ENCODE assay signal across 15 cellular contexts in the genomic region with DNA sequence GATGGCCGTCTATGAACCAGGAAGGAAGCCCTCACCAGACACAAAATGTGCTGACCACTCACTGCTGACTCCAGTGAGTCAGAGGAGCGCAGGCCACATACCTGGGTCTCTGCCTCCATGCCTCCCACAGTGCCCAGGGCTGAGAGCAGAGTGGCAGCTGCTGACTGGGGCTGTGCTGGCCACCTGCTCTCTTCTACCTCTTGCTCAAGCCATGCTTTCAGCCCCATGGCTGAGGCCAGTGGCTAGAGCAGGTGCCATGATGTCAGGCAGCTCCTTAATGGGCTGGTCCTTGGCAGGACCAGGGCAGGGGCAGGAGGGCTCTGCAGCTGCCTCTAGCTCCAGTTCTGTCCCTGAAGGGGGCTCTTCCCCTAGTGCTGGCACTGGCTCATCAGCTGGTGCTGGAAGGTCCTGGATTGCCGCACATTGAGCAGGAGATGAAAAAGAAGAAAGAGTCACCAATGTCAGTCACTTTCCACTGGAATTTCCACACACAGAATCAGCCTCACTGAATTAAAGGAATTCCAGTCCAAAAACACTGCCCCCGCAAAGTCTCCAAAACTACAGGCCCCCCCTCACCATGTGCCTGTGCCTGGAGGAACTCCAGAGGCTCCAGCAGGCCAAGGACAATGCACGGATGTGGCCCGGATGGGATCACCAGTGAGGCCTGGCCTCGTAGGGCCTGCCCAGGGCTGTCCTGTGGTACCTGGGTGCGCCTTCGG.
"Had no signal": no experiment of that assay in that cellular context is flagged by ENCODE, and none has a peak within 500 bp of the region (broad histone marks: within the 10 kb centered on the region; RNA-seq: fewer than 3 reads in every experiment).

No MANE protein-coding gene starts in this region.

- H3K36me3 ChIP-seq: ascending aorta, right lobe of liver, thoracic aorta, upper lobe of left lung had no signal

- DNase-seq: activated CD4-positive, alpha-beta T cell treated with anti-CD3 and anti-CD28 coated beads, Interleukin-2, amount 50 U/mL, for 1 hour; activated CD4-positive, CD25-positive, alpha-beta regulatory T cell treated with anti-CD3 and anti-CD28 coated beads, Interleukin-2, amount 50 U/mL, for 72 hours; activated gamma-delta T cell; activated T-cell treated with anti-CD3 and anti-CD28 coated beads, Interleukin-2, amount 50 U/mL, for 72 hours; cortex of kidney; effector CD8-positive, alpha-beta T cell; left cardiac atrium; mesendoderm; right lobe of liver; stimulated activated CD4-positive, alpha-beta T cell treated with anti-CD3 and anti-CD28 coated beads, Interleukin-4, amount 100 ng/mL, for 24 hours; upper lobe of left lung had no signal

- H3K4me1 ChIP-seq: ascending aorta, right lobe of liver, upper lobe of left lung had no signal

- ATAC-seq: activated T-cell treated with anti-CD3 and anti-CD28 coated beads, Interleukin-2, amount 50 U/mL, for 72 hours; left cardiac atrium; stimulated activated memory B cell treated with anti-CD40 and anti-IgM and Interleukin-4, amounts not matched to agents 10 μg/mL and 1 μg/mL and 100 μg/mL, for 72 hours had no signal

- FAIRE-seq: endothelial cell of umbilical vein had no signal

- H3K27me3 ChIP-seq: ascending aorta, right lobe of liver, upper lobe of left lung had no signal

- H3K27ac ChIP-seq: ascending aorta, right lobe of liver, thoracic aorta, upper lobe of left lung had no signal

- H3K9me3 ChIP-seq: ascending aorta, right lobe of liver, thoracic aorta, upper lobe of left lung had no signal

- H3K4me3 ChIP-seq: ascending aorta, right lobe of liver, thoracic aorta, upper lobe of left lung had no signal
